14 cellular contexts compared by ENCODE assay signal in genomic region chr20:54131125-54131524, GRCh38. TPM values are rescaled to one million over a fixed set of nuclear protein-coding genes. Genes with fewer than 3 reads are reported as not detected.
"Had no signal": no experiment of that assay in that cellular context is flagged by ENCODE, and none has a peak within 500 bp of the region (broad histone marks: within the 10 kb centered on the region; RNA-seq: fewer than 3 reads in every experiment).

No MANE protein-coding gene starts in this region.

RNA-seq across cellular contexts. Expression of gene CYP24A1, which starts 42.7 kb away (rescaled TPM):
- total RNA-seq: dermis blood vessel endothelial cell, endothelial cell of umbilical vein, esophagus muscularis mucosa, fibroblast of lung, fibroblast of villous mesenchyme, heart left ventricle, left colon, left lobe of liver, left ventricle myocardium inferior, liver, mesenteric fat pad, mucosa of descending colon had no signal
- polyA plus RNA-seq: endothelial cell of umbilical vein, fibroblast of lung, heart left ventricle, hepatocyte, immature natural killer cell, liver had no signal
